33 cellular contexts compared by ENCODE assay signal in genomic region chr2:188003800-188004199, GRCh38.
"Had no signal": no experiment of that assay in that cellular context is flagged by ENCODE, and none has a peak within 500 bp of the region (broad histone marks: within the 10 kb centered on the region; RNA-seq: fewer than 3 reads in every experiment).

No MANE protein-coding gene starts in this region.

- H3K9me3 Mint-ChIP-seq: activated CD4-positive, alpha-beta memory T cell treated with anti-CD3 and anti-CD28 coated beads for 36 hours; activated CD4-positive, alpha-beta T cell treated with anti-CD3 and anti-CD28 coated beads, Interleukin-2, amount 10 ng/mL, durations not matched to agents 24 days and 14 days; activated T-cell treated with anti-CD3 and anti-CD28 coated beads, Interleukin-2, amount 50 U/mL, for 4 hours; dendritic cell treated with granulocyte-macrophage colony-stimulating factor and Interleukin-4, amounts not matched to agents 40 ng/mL and 50 ng/mL, for 4 days; T-helper 2 cell treated with Interferon-gamma antibody and Interleukin-4, amounts not matched to agents 5 μg/mL and 100 μg/mL, for 36 hours had no signal

- H3K36me3 Mint-ChIP-seq: activated CD4-positive, alpha-beta memory T cell treated with anti-CD3 and anti-CD28 coated beads for 36 hours; activated CD8-positive, alpha-beta memory T cell treated with anti-CD3 and anti-CD28 coated beads, Interleukin-2, amount 10 ng/mL, durations not matched to agents 7 days and 5 days; activated naive CD8-positive, alpha-beta T cell had no signal

- H3K27me3 ChIP-seq: brain microvascular endothelial cell, dorsolateral prefrontal cortex, esophagus squamous epithelium, gastroesophageal sphincter, heart right ventricle had no signal

- H3K27ac Mint-ChIP-seq: activated CD4-positive, alpha-beta memory T cell treated with anti-CD3 and anti-CD28 coated beads for 36 hours; activated CD4-positive, alpha-beta T cell treated with anti-CD3 and anti-CD28 coated beads for 36 hours; activated CD4-positive, alpha-beta T cell treated with anti-CD3 and anti-CD28 coated beads, Interleukin-2, amount 10 ng/mL, durations not matched to agents 24 days and 14 days; activated CD8-positive, alpha-beta memory T cell treated with anti-CD3 and anti-CD28 coated beads, Interleukin-2, amount 10 ng/mL, durations not matched to agents 7 days and 5 days; activated CD8-positive, alpha-beta T cell treated with anti-CD3 and anti-CD28 coated beads, Interleukin-2, amount 10 ng/mL, durations not matched to agents 7 days and 5 days; activated naive CD8-positive, alpha-beta T cell; activated T-helper 17 cell treated with anti-CD3 and anti-CD28 coated beads, Interleukin-2, amount 50 U/mL, for 72 hours; dendritic cell treated with granulocyte-macrophage colony-stimulating factor and Interleukin-4, amounts not matched to agents 40 ng/mL and 50 ng/mL, for 4 days; T-helper 17 cell; T-helper 2 cell treated with Interferon-gamma antibody and Interleukin-4, amounts not matched to agents 5 μg/mL and 100 μg/mL, for 36 hours had no signal

- H3K4me1 Mint-ChIP-seq: activated CD4-positive, alpha-beta T cell treated with anti-CD3 and anti-CD28 coated beads for 36 hours; activated CD4-positive, alpha-beta T cell treated with anti-CD3 and anti-CD28 coated beads, Interleukin-2, amount 10 ng/mL, durations not matched to agents 24 days and 14 days; activated CD8-positive, alpha-beta memory T cell treated with anti-CD3 and anti-CD28 coated beads, Interleukin-2, amount 10 ng/mL, durations not matched to agents 7 days and 5 days; activated T-helper 17 cell treated with anti-CD3 and anti-CD28 coated beads, Interleukin-2, amount 50 U/mL, for 72 hours; central memory CD8-positive, alpha-beta T cell; T-helper 17 cell had no signal

- H3K4me1 ChIP-seq: esophagus squamous epithelium, gastroesophageal sphincter, heart right ventricle had no signal

- H3K36me3 ChIP-seq: brain microvascular endothelial cell, esophagus squamous epithelium, gastroesophageal sphincter, heart right ventricle, WERI-Rb-1 had no signal

- H3K4me3 ChIP-seq: coronary artery, dorsolateral prefrontal cortex, esophagus squamous epithelium, gastroesophageal sphincter, heart right ventricle had no signal

- H3K27ac ChIP-seq: brain microvascular endothelial cell, coronary artery, dorsolateral prefrontal cortex, epithelial cell of prostate, esophagus squamous epithelium, gastroesophageal sphincter, heart right ventricle, WERI-Rb-1 had no signal

- H3K27me3 Mint-ChIP-seq: activated CD4-positive, alpha-beta memory T cell treated with anti-CD3 and anti-CD28 coated beads for 36 hours; activated CD4-positive, alpha-beta T cell treated with anti-CD3 and anti-CD28 coated beads for 36 hours; activated CD4-positive, alpha-beta T cell treated with anti-CD3 and anti-CD28 coated beads, Interleukin-2, amount 10 ng/mL, durations not matched to agents 24 days and 14 days; activated CD8-positive, alpha-beta memory T cell treated with anti-CD3 and anti-CD28 coated beads, Interleukin-2, amount 10 ng/mL, durations not matched to agents 7 days and 5 days; activated naive CD8-positive, alpha-beta T cell; activated T-helper 17 cell treated with anti-CD3 and anti-CD28 coated beads, Interleukin-2, amount 50 U/mL, for 72 hours; central memory CD8-positive, alpha-beta T cell; dendritic cell treated with granulocyte-macrophage colony-stimulating factor and Interleukin-4, amounts not matched to agents 40 ng/mL and 50 ng/mL, for 4 days; T-helper 17 cell had no signal

- H3K4me3 Mint-ChIP-seq: activated CD4-positive, alpha-beta memory T cell treated with anti-CD3 and anti-CD28 coated beads for 36 hours; activated CD4-positive, alpha-beta T cell treated with anti-CD3 and anti-CD28 coated beads for 36 hours; activated CD4-positive, alpha-beta T cell treated with anti-CD3 and anti-CD28 coated beads, Interleukin-2, amount 10 ng/mL, durations not matched to agents 24 days and 14 days; activated CD8-positive, alpha-beta memory T cell treated with anti-CD3 and anti-CD28 coated beads, Interleukin-2, amount 10 ng/mL, durations not matched to agents 7 days and 5 days; activated CD8-positive, alpha-beta T cell treated with anti-CD3 and anti-CD28 coated beads, Interleukin-2, amount 10 ng/mL, durations not matched to agents 7 days and 5 days; activated naive CD8-positive, alpha-beta T cell; activated T-cell treated with anti-CD3 and anti-CD28 coated beads, Interleukin-2, amount 50 U/mL, for 4 hours; activated T-helper 17 cell treated with anti-CD3 and anti-CD28 coated beads, Interleukin-2, amount 50 U/mL, for 72 hours; central memory CD8-positive, alpha-beta T cell; dendritic cell treated with granulocyte-macrophage colony-stimulating factor and Interleukin-4, amounts not matched to agents 40 ng/mL and 50 ng/mL, for 4 days; T-helper 17 cell; T-helper 2 cell treated with Interferon-gamma antibody and Interleukin-4, amounts not matched to agents 5 μg/mL and 100 μg/mL, for 36 hours had no signal

- DNase-seq: activated CD4-positive, alpha-beta memory T cell treated with anti-CD3 and anti-CD28 coated beads for 36 hours; activated CD4-positive, alpha-beta T cell treated with anti-CD3 and anti-CD28 coated beads for 36 hours; activated CD4-positive, alpha-beta T cell treated with anti-CD3 and anti-CD28 coated beads, Interleukin-2, amount 10 ng/mL, durations not matched to agents 24 days and 14 days; activated CD4-positive, CD25-positive, alpha-beta regulatory T cell; activated CD4-positive, CD25-positive, alpha-beta regulatory T cell treated with anti-CD3 and anti-CD28 coated beads, Interleukin-2, amount 50 U/mL, for 72 hours; activated CD8-positive, alpha-beta memory T cell treated with anti-CD3 and anti-CD28 coated beads, Interleukin-2, amount 10 ng/mL, durations not matched to agents 7 days and 5 days; activated CD8-positive, alpha-beta memory T cell treated with anti-CD3 and anti-CD28 coated beads, Interleukin-2, amount 50 U/mL, for 4 hours; activated CD8-positive, alpha-beta T cell treated with anti-CD3 and anti-CD28 coated beads, Interleukin-2, amount 10 ng/mL, durations not matched to agents 7 days and 5 days; activated effector memory CD4-positive, alpha-beta T cell treated with Interleukin-2 at 50 U/mL for 16 hours; activated gamma-delta T cell treated with Interleukin-2 at 50 U/mL for 16 hours; activated naive CD4-positive, alpha-beta T cell treated with anti-CD3 and anti-CD28 coated beads, Interleukin-2, amount 50 U/mL, for 16 hours; activated naive CD4-positive, alpha-beta T cell treated with Interleukin-2 at 50 U/mL for 16 hours; activated T-cell treated with anti-CD3 and anti-CD28 coated beads, Interleukin-2, amount 50 U/mL, for 4 hours; amniotic stem cell; anterior cingulate cortex; brain microvascular endothelial cell; dorsolateral prefrontal cortex; effector memory CD4-positive, alpha-beta T cell; esophagus squamous epithelium; foreskin melanocyte; heart right ventricle; T-helper 1 cell; T-helper 17 cell; T1000; WERI-Rb-1 had no signal

- ATAC-seq: activated CD4-positive, alpha-beta T cell treated with anti-CD3 and anti-CD28 coated beads for 36 hours; activated CD8-positive, alpha-beta memory T cell treated with anti-CD3 and anti-CD28 coated beads, Interleukin-2, amount 10 ng/mL, durations not matched to agents 7 days and 5 days; activated CD8-positive, alpha-beta T cell treated with anti-CD3 and anti-CD28 coated beads, Interleukin-2, amount 10 ng/mL, durations not matched to agents 7 days and 5 days; activated T-cell treated with anti-CD3 and anti-CD28 coated beads, Interleukin-2, amount 50 U/mL, for 4 hours; activated T-helper 17 cell treated with anti-CD3 and anti-CD28 coated beads, Interleukin-2, amount 50 U/mL, for 72 hours; gastroesophageal sphincter; heart right ventricle; T-helper 17 cell had no signal
